Comparison of ENCODE assay signal across 26 cellular contexts in the genomic region with DNA sequence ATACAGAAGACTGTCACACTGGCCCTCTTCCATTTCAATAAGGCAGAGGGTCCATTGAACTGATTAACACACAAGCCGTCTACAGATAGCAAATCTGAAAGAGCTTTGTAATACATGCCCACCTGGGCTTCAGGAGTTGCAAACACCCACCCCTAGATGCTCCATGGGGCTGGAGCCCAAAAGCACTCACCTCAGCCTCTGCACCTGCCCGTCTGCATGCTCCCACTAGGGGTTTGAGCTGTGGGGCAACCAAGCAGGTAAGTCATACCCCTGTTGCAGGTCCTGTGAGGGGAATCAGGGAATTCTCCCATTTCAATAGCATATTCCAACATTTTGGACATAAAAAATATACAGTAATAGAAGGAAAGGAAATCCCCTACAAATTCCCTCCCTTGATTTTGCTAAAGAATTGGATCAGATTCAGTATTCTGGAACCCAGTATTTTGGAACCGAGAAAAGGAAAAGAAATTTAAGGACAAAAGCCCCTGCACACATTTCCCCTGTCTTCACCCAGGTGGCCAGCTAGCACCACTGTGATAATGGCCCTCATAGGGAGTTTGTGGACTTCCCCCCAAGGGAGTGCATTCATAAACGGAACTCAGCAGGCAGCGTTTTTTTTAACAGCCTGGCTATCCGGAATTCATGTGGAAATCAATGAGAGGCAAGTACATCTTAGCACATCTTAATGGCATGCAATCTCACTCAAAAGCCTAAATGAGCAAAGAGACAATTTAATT.
DNase-seq lines count a peak whose midpoint lies in the region; ATAC-seq and TF ChIP-seq lines count a peak whose summit lies in the region.
"Had no signal": no experiment of that assay in that cellular context is flagged by ENCODE, and none has a peak within 500 bp of the region (broad histone marks: within the 10 kb centered on the region; RNA-seq: fewer than 3 reads in every experiment).

No MANE protein-coding gene starts in this region.

- H3K36me3 ChIP-seq in osteoblast (ENCODE audit: insufficient read depth, low read length) (no peaks in the 10 kb centered on the region), SJCRH30 (no peaks in the 10 kb centered on the region)
- H3K36me3 ChIP-seq: adrenal gland, prostate gland, thoracic aorta had no signal

- H3K27me3 ChIP-seq in osteoblast (ENCODE audit: insufficient read depth, low read length), result no peaks in the 10 kb centered on the region
- H3K27me3 ChIP-seq in SJCRH30, result no peaks in the 10 kb centered on the region
- H3K27me3 ChIP-seq: adrenal gland had no signal

- H3K9me3 ChIP-seq in osteoblast (ENCODE audit: low read depth, low read length) (no peaks in the 10 kb centered on the region), SJCRH30 (replicated peaks) (no peaks in the 10 kb centered on the region)
- H3K9me3 ChIP-seq: adrenal gland, mucosa of descending colon, prostate gland, thoracic aorta had no signal

- H3K4me3 ChIP-seq in fibroblast of pulmonary artery (replicated peaks; ENCODE audit: low read depth, low read length), result no peak overlapping the region
- H3K4me3 ChIP-seq in osteoblast (ENCODE audit: insufficient read depth, low read length), result no peak overlapping the region
- H3K4me3 ChIP-seq in SJCRH30, result no peak overlapping the region
- H3K4me3 ChIP-seq: adrenal gland, mucosa of descending colon, prostate gland, skin epidermis, thoracic aorta had no signal

- no peak for TF ChIP-seq CTCF in fibroblast of pulmonary artery (IDR thresholded peaks at IDR 0.05; ENCODE audit: low read length, missing control alignments)
- no peak for TF ChIP-seq CTCF in osteoblast (IDR thresholded peaks at IDR 0.05; ENCODE audit: extremely low read depth, low read depth, low read length)

- no peaks in the 10 kb centered on the region for H4K20me1 ChIP-seq in osteoblast (ENCODE audit: insufficient read depth, low read length)

- no peak overlapping the region for H2AFZ ChIP-seq in osteoblast (ENCODE audit: low read length)

- peaks cover 18% of the 10 kb centered on the region for H3K4me1 ChIP-seq in osteoblast (ENCODE audit: insufficient read depth, low read length)
- no peaks in the 10 kb centered on the region for H3K4me1 ChIP-seq in SJCRH30
- H3K4me1 ChIP-seq: adrenal gland, prostate gland had no signal

- ATAC-seq in GM18519 (IDR thresholded peaks at IDR 0.05; ENCODE audit: low FRiP score, unreplicated experiment), result no peak
- ATAC-seq: activated CD4-positive, alpha-beta T cell treated with anti-CD3 and anti-CD28 coated beads for 36 hours; HepG2; mucosa of descending colon; T-cell had no signal

- DNase-seq in EL, result peak; percentile 4
- DNase-seq in NCI-H345 treated with DMSO at 0.1 percent for 48 hours (lab: John Stamatoyannopoulos, UW; ENCODE audit: unreplicated experiment), result peak; percentile 18
- DNase-seq in fibroblast of pulmonary artery (ENCODE audit: low read depth), result peak; percentile 31
- DNase-seq in osteoblast (ENCODE audit: insufficient read length, low spot score, missing footprints), result peak; percentile 21
- no peak for DNase-seq in anterior cingulate cortex (lab: John Stamatoyannopoulos, UW)
- no peak for DNase-seq in OCI-M1 (lab: John Stamatoyannopoulos, UW)
- no peak for DNase-seq in SJCRH30
- DNase-seq: activated CD4-positive, alpha-beta T cell treated with anti-CD3 and anti-CD28 coated beads for 36 hours; activated CD8-positive, alpha-beta memory T cell treated with anti-CD3 and anti-CD28 coated beads for 24 hours; activated T-cell treated with anti-CD3 and anti-CD28 coated beads, Interleukin-2, amount 50 U/mL, for 24 hours; adrenal gland; caudate nucleus; CD8-positive, alpha-beta memory T cell; dermis blood vessel endothelial cell; mucosa of descending colon; NCI-H1105 treated with DMSO at 0.1 percent for 48 hours; NCI-H2171; NCI-H774; SHP77 treated with DMSO at 0.1 percent for 48 hours; stimulated activated CD4-positive, alpha-beta T cell treated with anti-CD3 and anti-CD28 coated beads, Interleukin-1b, Interleukin-23, amount 100 ng/mL, for 48 hours; T-cell had no signal

- no peaks in the 10 kb centered on the region for H3K79me2 ChIP-seq in osteoblast (ENCODE audit: insufficient read depth, low read length)

- H3K4me2 ChIP-seq in osteoblast (ENCODE audit: insufficient read depth, low read length), result no peak overlapping the region

- H3K27ac ChIP-seq in osteoblast (ENCODE audit: low read depth, low read length) (no peak overlapping the region), SJCRH30 (no peak overlapping the region)
- H3K27ac ChIP-seq: adrenal gland, prostate gland, skin epidermis, thoracic aorta had no signal

Comparison
In these comparisons a context has a peak if more than half of its experiments do, and no peak if none do; other contexts are left out.
1. DNase-seq: peak in EL (single experiment), NCI-H345 treated with DMSO at 0.1 percent for 48 hours (single experiment), fibroblast of pulmonary artery (single experiment) and osteoblast (single experiment); none in anterior cingulate cortex (0 of 58), OCI-M1 (single experiment) and SJCRH30 (0 of 2).